Comparison of ENCODE assay signal across 2 cellular contexts in genomic region chr4:60656171-60656570, GRCh38.
TF ChIP-seq lines count a peak whose summit lies in the region.

No MANE protein-coding gene starts in this region.

TF ChIP-seq in IMR-90, 13 proteins besides CTCF, POLR2A, EP300 and RAD21:
- TF ChIP-seq CHD1 (IDR thresholded peaks at IDR 0.05; ENCODE audit: low read depth, low read length) (no peak), SMC3 (IDR thresholded peaks at IDR 0.05; ENCODE audit: low read depth, low read length) (peak; percentile 28), BHLHE40 (IDR thresholded peaks at IDR 0.05; ENCODE audit: low read depth, low read length) (no peak)

TF ChIP-seq in H1, 55 proteins besides CTCF, POLR2A, EP300 and RAD21:
- TF ChIP-seq BACH1 (IDR thresholded peaks at IDR 0.05; ENCODE audit: low read length) (no peak), SAP30 (IDR thresholded peaks at IDR 0.05; ENCODE audit: insufficient read depth, insufficient replicate concordance, low read length) (no peak), CEBPB (IDR thresholded peaks at IDR 0.05; ENCODE audit: low read depth, low read length) (no peak), CREB1 (IDR thresholded peaks at IDR 0.05) (no peak), SIX5 (IDR thresholded peaks at IDR 0.05; ENCODE audit: low read depth, low read length) (no peak), HDAC6 (IDR thresholded peaks at IDR 0.05; ENCODE audit: low read depth, low read length) (no peak), PHF8 (conservative IDR thresholded peaks at IDR 0.05; ENCODE audit: low read depth, low read length) (no peak), POLR2AphosphoS5 (IDR thresholded peaks at IDR 0.05; ENCODE audit: low read depth, low read length) (no peak), JUND (IDR thresholded peaks at IDR 0.05; ENCODE audit: low read length) (no peak)
- TF ChIP-seq, protein P1, sequence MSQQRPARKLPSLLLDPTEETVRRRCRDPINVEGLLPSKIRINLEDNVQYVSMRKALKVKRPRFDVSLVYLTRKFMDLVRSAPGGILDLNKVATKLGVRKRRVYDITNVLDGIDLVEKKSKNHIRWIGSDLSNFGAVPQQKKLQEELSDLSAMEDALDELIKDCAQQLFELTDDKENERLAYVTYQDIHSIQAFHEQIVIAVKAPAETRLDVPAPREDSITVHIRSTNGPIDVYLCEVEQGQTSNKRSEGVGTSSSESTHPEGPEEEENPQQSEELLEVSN (IDR thresholded peaks at IDR 0.05), result no peak
